ENCODE assay signal across 20 cellular contexts in genomic region chr9:35097573-35097972, GRCh38. TPM values are rescaled to one million over a fixed set of nuclear protein-coding genes. Genes with fewer than 3 reads are reported as not detected.
A peak's percentile ranks its signal among the peaks of the same experiment; 100 is the strongest.
DNase-seq lines count a peak whose midpoint lies in the region; ATAC-seq and TF ChIP-seq lines count a peak whose summit lies in the region.
"Had no signal": no experiment of that assay in that cellular context is flagged by ENCODE, and none has a peak within 500 bp of the region (broad histone marks: within the 10 kb centered on the region; RNA-seq: fewer than 3 reads in every experiment).

No MANE protein-coding gene starts in this region.

- peak overlapping the region; percentile 2 for H3K4me3 Mint-ChIP-seq in T-helper 1 cell treated with Interleukin-12 subunit alpha and Interleukin-12 subunit beta and Interleukin-4 antibody, amounts not matched to agents 30 μg/mL and 1 μg/mL, for 36 hours
- H3K4me3 Mint-ChIP-seq in Calu3 (ENCODE audit: low read depth, unreplicated experiment) (no peak overlapping the region), naive B cell (peak overlapping the region in 7 of 8 donors; percentile 6 to 86 (median 49))
- peak overlapping the region; percentile 11 for H3K4me3 Mint-ChIP-seq in activated T-helper 2 cell treated with anti-CD3 and anti-CD28 coated beads, Interferon-gamma antibody, Interleukin-2, Interleukin-4, amounts not matched to agents 10 μg/mL and 5 μg/mL and 100 μg/mL, durations not matched to agents 14 hours and 24 hours and 36 hours (ENCODE audit: low read depth)

- H3K4me1 Mint-ChIP-seq in T-helper 1 cell treated with Interleukin-12 subunit alpha and Interleukin-12 subunit beta and Interleukin-4 antibody, amounts not matched to agents 30 μg/mL and 1 μg/mL, for 36 hours (ENCODE audit: low read depth) = peaks cover 30% of the 10 kb centered on the region
- no peaks in the 10 kb centered on the region for H3K4me1 Mint-ChIP-seq in Calu3 (ENCODE audit: low read depth, unreplicated experiment)
- H3K4me1 Mint-ChIP-seq in activated T-helper 2 cell treated with anti-CD3 and anti-CD28 coated beads, Interferon-gamma antibody, Interleukin-2, Interleukin-4, amounts not matched to agents 10 μg/mL and 5 μg/mL and 100 μg/mL, durations not matched to agents 14 hours and 24 hours and 36 hours (ENCODE audit: low read depth) = peaks cover 25% of the 10 kb centered on the region
- peaks cover 33 to 60% (median 54%) of the 10 kb centered on the region in 3 donors for H3K4me1 Mint-ChIP-seq in naive B cell

- CTCF ChIA-PET in Calu3 (lab: Charles Lee) = no interaction called here

- H3K36me3 Mint-ChIP-seq in T-helper 1 cell treated with Interleukin-12 subunit alpha and Interleukin-12 subunit beta and Interleukin-4 antibody, amounts not matched to agents 30 μg/mL and 1 μg/mL, for 36 hours (ENCODE audit: low read depth) = peaks cover 32% of the 10 kb centered on the region
- H3K36me3 Mint-ChIP-seq in Calu3 (ENCODE audit: insufficient read depth, unreplicated experiment) = peaks cover 42% of the 10 kb centered on the region
- H3K36me3 Mint-ChIP-seq in activated T-helper 2 cell treated with anti-CD3 and anti-CD28 coated beads, Interferon-gamma antibody, Interleukin-2, Interleukin-4, amounts not matched to agents 10 μg/mL and 5 μg/mL and 100 μg/mL, durations not matched to agents 14 hours and 24 hours and 36 hours (ENCODE audit: low read depth) = peaks cover 48% of the 10 kb centered on the region
- H3K36me3 Mint-ChIP-seq in naive B cell = peaks cover 7 to 13% of the 10 kb centered on the region in 2 donors

- no TSS peak for BruUV-seq in Calu3 (replicated peaks; lab: Mats Ljungman, UMichigan)

- H3K27me3 Mint-ChIP-seq in T-helper 1 cell treated with Interleukin-12 subunit alpha and Interleukin-12 subunit beta and Interleukin-4 antibody, amounts not matched to agents 30 μg/mL and 1 μg/mL, for 36 hours (ENCODE audit: low read depth) = no peaks in the 10 kb centered on the region
- H3K27me3 Mint-ChIP-seq in Calu3 (ENCODE audit: unreplicated experiment) (no peaks in the 10 kb centered on the region), naive B cell (no peaks in the 10 kb centered on the region)
- no peaks in the 10 kb centered on the region for H3K27me3 Mint-ChIP-seq in activated T-helper 2 cell treated with anti-CD3 and anti-CD28 coated beads, Interferon-gamma antibody, Interleukin-2, Interleukin-4, amounts not matched to agents 10 μg/mL and 5 μg/mL and 100 μg/mL, durations not matched to agents 14 hours and 24 hours and 36 hours (ENCODE audit: low read depth)

- no peaks in the 10 kb centered on the region for H3K9me3 Mint-ChIP-seq in T-helper 1 cell treated with Interleukin-12 subunit alpha and Interleukin-12 subunit beta and Interleukin-4 antibody, amounts not matched to agents 30 μg/mL and 1 μg/mL, for 36 hours
- H3K9me3 Mint-ChIP-seq in Calu3 (ENCODE audit: low read depth, unreplicated experiment) = no peaks in the 10 kb centered on the region
- H3K9me3 Mint-ChIP-seq in activated T-helper 2 cell treated with anti-CD3 and anti-CD28 coated beads, Interferon-gamma antibody, Interleukin-2, Interleukin-4, amounts not matched to agents 10 μg/mL and 5 μg/mL and 100 μg/mL, durations not matched to agents 14 hours and 24 hours and 36 hours = no peaks in the 10 kb centered on the region
- H3K9me3 Mint-ChIP-seq in naive B cell = no peaks in the 10 kb centered on the region

- no peak for TF ChIP-seq CTCF in Calu3 (IDR thresholded peaks at IDR 0.05; ENCODE audit: unreplicated experiment)

- intact Hi-C loops in Calu3 (cut with micrococcal nuclease; ENCODE audit: unreplicated experiment) = no loop called here
- intact Hi-C loops in activated T-helper 2 cell treated with anti-CD3 and anti-CD28 coated beads, Interferon-gamma antibody, Interleukin-2, Interleukin-4, amounts not matched to agents 10 μg/mL and 5 μg/mL and 100 μg/mL, durations not matched to agents 14 hours and 24 hours and 36 hours (cut with micrococcal nuclease) = loop anchor here (2.0 to 5.0 kb wide), 2 partner anchors 109 to 335 kb away; partner anchors contain the start of gene DNAJB5

- H3K27ac Mint-ChIP-seq in T-helper 1 cell treated with Interleukin-12 subunit alpha and Interleukin-12 subunit beta and Interleukin-4 antibody, amounts not matched to agents 30 μg/mL and 1 μg/mL, for 36 hours = peak overlapping the region; percentile 62
- H3K27ac Mint-ChIP-seq in Calu3 (ENCODE audit: unreplicated experiment) (peak overlapping the region; percentile 64), naive B cell (peak overlapping the region in 3 of 6 donors; percentile 19 to 78 (median 32))
- H3K27ac Mint-ChIP-seq in activated T-helper 2 cell treated with anti-CD3 and anti-CD28 coated beads, Interferon-gamma antibody, Interleukin-2, Interleukin-4, amounts not matched to agents 10 μg/mL and 5 μg/mL and 100 μg/mL, durations not matched to agents 14 hours and 24 hours and 36 hours = no peak overlapping the region

- DNase-seq in T-helper 1 cell (no peak), Calu3 (no peak), naive B cell (no peak), NCI-H2029 treated with DMSO at 0.1 percent for 48 hours (lab: John Stamatoyannopoulos, UW) (no peak), NAMALWA (ENCODE audit: low spot score) (no peak)
- DNase-seq in activated T-helper 2 cell treated with anti-CD3 and anti-CD28 coated beads, Interferon-gamma antibody, Interleukin-2, Interleukin-4, amounts not matched to agents 10 μg/mL and 5 μg/mL and 100 μg/mL, durations not matched to agents 14 hours and 24 hours and 36 hours (ENCODE audit: low spot score) = no peak
- no peak for DNase-seq in activated CD4-positive, CD25-positive, alpha-beta regulatory T cell treated with anti-CD3 and anti-CD28 coated beads, Interleukin-2, amount 50 U/mL, for 72 hours
- DNase-seq: 8988T, BE2C, dermis blood vessel endothelial cell, DMS153, foreskin fibroblast, GF-D8, hypothalamus, KBM-7, lower lobe of right lung, NCI-H1048, NCI-H524 had no signal

- no peak for ATAC-seq in naive B cell (ENCODE audit: low read depth in 2 of 2)
- ATAC-seq: lower lobe of right lung, sciatic nerve had no signal

RNA-seq across cellular contexts. Expression of gene PIGO, which starts 1.2 kb away (rescaled TPM):
- 31.9 and 32.0 TPM in 2 replicates for total RNA-seq in Calu3 (2022)
- total RNA-seq in activated T-helper 2 cell treated with anti-CD3 and anti-CD28 coated beads, Interferon-gamma antibody, Interleukin-2, Interleukin-4, amounts not matched to agents 10 μg/mL and 5 μg/mL and 100 μg/mL, durations not matched to agents 14 hours and 24 hours and 36 hours = 33.0 and 37.8 TPM in 2 replicates
- polyA plus RNA-seq in naive B cell (ENCODE audit: low read depth in 6 of 6) = 10 to 100 TPM; 24.8 to 31.4 (median 26.9) TPM

RNA-seq across cellular contexts. Expression of gene STOML2, which starts 5.4 kb away (rescaled TPM):
- 97.3 and 103 TPM in 2 replicates for total RNA-seq in Calu3 (2022)
- total RNA-seq in activated T-helper 2 cell treated with anti-CD3 and anti-CD28 coated beads, Interferon-gamma antibody, Interleukin-2, Interleukin-4, amounts not matched to agents 10 μg/mL and 5 μg/mL and 100 μg/mL, durations not matched to agents 14 hours and 24 hours and 36 hours = 211 and 214 TPM in 2 replicates
- polyA plus RNA-seq in naive B cell (ENCODE audit: low read depth in 6 of 6) = 100 to 1,000 TPM in 3 of 6 donors, 10 to 100 TPM in 3; 82.9 to 215 (median 95.8) TPM

RNA-seq across cellular contexts. Expression of gene FANCG, which starts 17.8 kb away (rescaled TPM):
- 38.8 and 46.2 TPM in 2 replicates for total RNA-seq in Calu3 (2022)
- 102 and 107 TPM in 2 replicates for total RNA-seq in activated T-helper 2 cell treated with anti-CD3 and anti-CD28 coated beads, Interferon-gamma antibody, Interleukin-2, Interleukin-4, amounts not matched to agents 10 μg/mL and 5 μg/mL and 100 μg/mL, durations not matched to agents 14 hours and 24 hours and 36 hours
- 10 to 100 TPM in 3 of 6 donors, 1 to 10 TPM in 3; 1.8 to 12.1 (median 10.5) TPM for polyA plus RNA-seq in naive B cell (ENCODE audit: low read depth in 6 of 6)

RNA-seq across cellular contexts. Expression of gene ATOSB, which starts 18.1 kb away (rescaled TPM):
- total RNA-seq in Calu3 (2022) = 16.8 and 17.5 TPM in 2 replicates
- 7.0 and 7.3 TPM in 2 replicates for total RNA-seq in activated T-helper 2 cell treated with anti-CD3 and anti-CD28 coated beads, Interferon-gamma antibody, Interleukin-2, Interleukin-4, amounts not matched to agents 10 μg/mL and 5 μg/mL and 100 μg/mL, durations not matched to agents 14 hours and 24 hours and 36 hours
- 1 to 10 TPM in 3 of 6 donors, under 1 TPM in 3; 0.10 to 1.6 (median 0.99) TPM for polyA plus RNA-seq in naive B cell (ENCODE audit: low read depth in 6 of 6)

RNA-seq across cellular contexts. Expression of gene VCP, which starts 25.1 kb away (rescaled TPM):
- total RNA-seq in Calu3 (2022) = 205 and 208 TPM in 2 replicates
- 361 and 366 TPM in 2 replicates for total RNA-seq in activated T-helper 2 cell treated with anti-CD3 and anti-CD28 coated beads, Interferon-gamma antibody, Interleukin-2, Interleukin-4, amounts not matched to agents 10 μg/mL and 5 μg/mL and 100 μg/mL, durations not matched to agents 14 hours and 24 hours and 36 hours
- polyA plus RNA-seq in naive B cell (ENCODE audit: low read depth in 6 of 6) = 100 to 1,000 TPM; 111 to 159 (median 135) TPM
